27 cellular contexts compared by ENCODE assay signal in genomic region chr9:27195191-27195590, GRCh38.
DNase-seq lines count a peak whose midpoint lies in the region; ATAC-seq and TF ChIP-seq lines count a peak whose summit lies in the region.
"Had no signal": no experiment of that assay in that cellular context is flagged by ENCODE, and none has a peak within 500 bp of the region (broad histone marks: within the 10 kb centered on the region; RNA-seq: fewer than 3 reads in every experiment).

No MANE protein-coding gene starts in this region.

- no peak for ATAC-seq in RWPE2 (ENCODE audit: low read depth)
- no peak for ATAC-seq in naive thymus-derived CD8-positive, alpha-beta T cell

- TF ChIP-seq CTCF in RWPE2 (IDR thresholded peaks at IDR 0.05; ENCODE audit: poor library complexity, severe bottlenecking) (no peak), esophagus muscularis mucosa (IDR thresholded peaks at IDR 0.05) (no peak), sigmoid colon (IDR thresholded peaks at IDR 0.05) (no peak)

- no peaks in the 10 kb centered on the region for H3K36me3 ChIP-seq in RWPE2 (ENCODE audit: low read depth)
- H3K36me3 ChIP-seq in esophagus muscularis mucosa = peaks cover 0 to 14% (median 0%) of the 10 kb centered on the region in 4 donors
- H3K36me3 ChIP-seq in sigmoid colon = no peaks in the 10 kb centered on the region
- no peaks in the 10 kb centered on the region for H3K36me3 ChIP-seq in CD4-positive, alpha-beta memory T cell (ENCODE audit: insufficient read depth, low read length)
- H3K36me3 ChIP-seq: HAP-1, neutrophil, uterus had no signal

- CTCF ChIA-PET in CD4-positive, alpha-beta memory T cell (lab: Charles Lee; ENCODE audit: partially characterized antibody) = no interaction called here

- peak; percentile 26 for DNase-seq in EH (ENCODE audit: low read depth)
- DNase-seq in RWPE2 (ENCODE audit: low spot score) = no peak
- peak; percentile 17 for DNase-seq in esophagus muscularis mucosa (ENCODE audit: extremely low spot score)
- DNase-seq in sigmoid colon = no peak
- DNase-seq in NCI-H226 = no peak
- DNase-seq in CD4-positive, alpha-beta memory T cell = no peak
- DNase-seq in H4 (ENCODE audit: low spot score) = no peak
- DNase-seq in naive thymus-derived CD8-positive, alpha-beta T cell = no peak
- DNase-seq: activated CD4-positive, alpha-beta T cell treated with anti-CD3 and anti-CD28 coated beads, Interleukin-2, amount 50 U/mL, for 48 hours; C1 segment of cervical spinal cord; Calu3; cortex of kidney; endodermal cell; NCI-H1105; NCI-H2081 treated with DMSO at 0.1 percent for 48 hours; NCI-H446; NCI-H82; SHP77; spleen; stimulated activated CD4-positive, alpha-beta T cell treated with anti-CD3 and anti-CD28 coated beads, Interleukin-2, amount 100 ng/mL, for 48 hours; uterus had no signal

- intact Hi-C loops in esophagus muscularis mucosa (cut with DNase I) = no loop called here
- intact Hi-C loops in sigmoid colon (cut with DNase I) = no loop called here
- intact Hi-C loops in CD4-positive, alpha-beta memory T cell (cut with micrococcal nuclease) = no loop called here

- no peaks in the 10 kb centered on the region for H3K4me1 Mint-ChIP-seq in CD4-positive, alpha-beta memory T cell
- H3K4me1 Mint-ChIP-seq in naive thymus-derived CD8-positive, alpha-beta T cell = no peaks in the 10 kb centered on the region
- H3K4me1 Mint-ChIP-seq: brain; endodermal cell; IgD-negative memory B cell; stimulated activated effector memory CD8-positive, alpha-beta T cell treated with anti-CD3 and anti-CD28 coated beads, Interleukin-12 subunit alpha, Interleukin-12 subunit beta, amount 100 ng/mL, for 72 hours had no signal

- H3K27ac Mint-ChIP-seq in CD4-positive, alpha-beta memory T cell = no peak overlapping the region
- no peak overlapping the region for H3K27ac Mint-ChIP-seq in naive thymus-derived CD8-positive, alpha-beta T cell
- H3K27ac Mint-ChIP-seq: activated T-helper 2 cell treated with anti-CD3 and anti-CD28 coated beads, Interferon-gamma antibody, Interleukin-2, Interleukin-4, amounts not matched to agents 10 μg/mL and 5 μg/mL and 100 μg/mL, durations not matched to agents 14 hours and 24 hours and 36 hours; endodermal cell; IgD-negative memory B cell; stimulated activated effector memory CD8-positive, alpha-beta T cell treated with anti-CD3 and anti-CD28 coated beads, Interleukin-12 subunit alpha, Interleukin-12 subunit beta, amount 100 ng/mL, for 72 hours had no signal

- no peaks in the 10 kb centered on the region for H3K36me3 Mint-ChIP-seq in CD4-positive, alpha-beta memory T cell
- no peaks in the 10 kb centered on the region for H3K36me3 Mint-ChIP-seq in naive thymus-derived CD8-positive, alpha-beta T cell
- H3K36me3 Mint-ChIP-seq: brain; IgD-negative memory B cell; stimulated activated effector memory CD8-positive, alpha-beta T cell treated with anti-CD3 and anti-CD28 coated beads, Interleukin-12 subunit alpha, Interleukin-12 subunit beta, amount 100 ng/mL, for 72 hours had no signal

- TF ChIP-seq EP300 in esophagus muscularis mucosa (IDR thresholded peaks at IDR 0.05) (no peak), sigmoid colon (IDR thresholded peaks at IDR 0.05) (no peak)

- H3K4me3 Mint-ChIP-seq in CD4-positive, alpha-beta memory T cell = no peak overlapping the region
- H3K4me3 Mint-ChIP-seq in naive thymus-derived CD8-positive, alpha-beta T cell = no peak overlapping the region
- H3K4me3 Mint-ChIP-seq: brain; endodermal cell; IgD-negative memory B cell; stimulated activated effector memory CD8-positive, alpha-beta T cell treated with anti-CD3 and anti-CD28 coated beads, Interleukin-12 subunit alpha, Interleukin-12 subunit beta, amount 100 ng/mL, for 72 hours had no signal

- TF ChIP-seq POLR2A in esophagus muscularis mucosa (IDR thresholded peaks at IDR 0.05; ENCODE audit: low read depth) (no peak), sigmoid colon (IDR thresholded peaks at IDR 0.05) (no peak)

- H3K27me3 ChIP-seq in RWPE2 (ENCODE audit: insufficient read depth, poor library complexity, severe bottlenecking) (no peaks in the 10 kb centered on the region), esophagus muscularis mucosa (no peaks in the 10 kb centered on the region), sigmoid colon (no peaks in the 10 kb centered on the region)
- H3K27me3 ChIP-seq in CD4-positive, alpha-beta memory T cell (ENCODE audit: insufficient read depth, low read length) = no peaks in the 10 kb centered on the region
- H3K27me3 ChIP-seq: neutrophil, spleen, uterus had no signal

- H3K4me1 ChIP-seq in RWPE2 (ENCODE audit: insufficient read depth, poor library complexity, severe bottlenecking) = peaks cover 21% of the 10 kb centered on the region
- peaks cover 22 to 43% (median 32%) of the 10 kb centered on the region in 4 donors for H3K4me1 ChIP-seq in esophagus muscularis mucosa
- H3K4me1 ChIP-seq in sigmoid colon = peaks cover 0 to 37% (median 35%) of the 10 kb centered on the region in 4 donors
- H3K4me1 ChIP-seq in CD4-positive, alpha-beta memory T cell (ENCODE audit: insufficient read depth, low read length) = no peaks in the 10 kb centered on the region
- H3K4me1 ChIP-seq: HAP-1 had no signal

- POLR2A ChIA-PET in CD4-positive, alpha-beta memory T cell (lab: Charles Lee; ENCODE audit: partially characterized antibody) = no interaction called here
- POLR2A ChIA-PET in naive thymus-derived CD8-positive, alpha-beta T cell (lab: Charles Lee) = no interaction called here

- H3K9me3 Mint-ChIP-seq in CD4-positive, alpha-beta memory T cell = no peaks in the 10 kb centered on the region
- H3K9me3 Mint-ChIP-seq in naive thymus-derived CD8-positive, alpha-beta T cell = no peaks in the 10 kb centered on the region
- H3K9me3 Mint-ChIP-seq: activated T-helper 2 cell treated with anti-CD3 and anti-CD28 coated beads, Interferon-gamma antibody, Interleukin-2, Interleukin-4, amounts not matched to agents 10 μg/mL and 5 μg/mL and 100 μg/mL, durations not matched to agents 14 hours and 24 hours and 36 hours; brain; endodermal cell; stimulated activated effector memory CD8-positive, alpha-beta T cell treated with anti-CD3 and anti-CD28 coated beads, Interleukin-12 subunit alpha, Interleukin-12 subunit beta, amount 100 ng/mL, for 72 hours had no signal

- H3K4me3 ChIP-seq in RWPE2 (ENCODE audit: severe bottlenecking) = no peak overlapping the region
- no peak overlapping the region for H3K4me3 ChIP-seq in esophagus muscularis mucosa
- no peak overlapping the region for H3K4me3 ChIP-seq in sigmoid colon
- H3K4me3 ChIP-seq in CD4-positive, alpha-beta memory T cell (ENCODE audit: low read length in 2 of 2) = no peak overlapping the region
- H3K4me3 ChIP-seq: HAP-1, spleen, uterus had no signal

- H3K27ac ChIP-seq in RWPE2 (ENCODE audit: poor library complexity, severe bottlenecking) (peak overlapping the region; percentile 49), esophagus muscularis mucosa (replicated peaks in 1 of 4) (no peak overlapping the region), sigmoid colon (peak overlapping the region in 3 of 4 donors; percentile 27 to 72 (median 61))
- no peak overlapping the region for H3K27ac ChIP-seq in CD4-positive, alpha-beta memory T cell (ENCODE audit: low read depth, low read length)
- H3K27ac ChIP-seq: neutrophil had no signal

- H3K9me3 ChIP-seq in RWPE2 (ENCODE audit: severe bottlenecking) (no peaks in the 10 kb centered on the region), esophagus muscularis mucosa (no peaks in the 10 kb centered on the region), sigmoid colon (no peaks in the 10 kb centered on the region)
- no peaks in the 10 kb centered on the region for H3K9me3 ChIP-seq in CD4-positive, alpha-beta memory T cell (ENCODE audit: control insufficient read depth in 1 of 2, low read length in 2 of 2)
- H3K9me3 ChIP-seq: HAP-1, neutrophil, spleen, uterus had no signal

- H3K27me3 Mint-ChIP-seq in CD4-positive, alpha-beta memory T cell = no peaks in the 10 kb centered on the region
- H3K27me3 Mint-ChIP-seq in naive thymus-derived CD8-positive, alpha-beta T cell = peaks cover 0 to 9% (median 2%) of the 10 kb centered on the region in 5 donors
- H3K27me3 Mint-ChIP-seq: IgD-negative memory B cell had no signal

- 76% methylated on average over 3 of the region's 3 CpGs for WGBS in esophagus muscularis mucosa
- 78 to 89% methylated on average over 3 of the region's 3 CpGs for WGBS in sigmoid colon, 2 donors

Comparison
In these comparisons a context has a peak if more than half of its experiments do, and no peak if none do; other contexts are left out.
1. DNase-seq: peak in EH (single experiment) and esophagus muscularis mucosa (single experiment); none in RWPE2 (single experiment), sigmoid colon (single experiment), NCI-H226 (single experiment), CD4-positive, alpha-beta memory T cell (0 of 5), H4 (single experiment) and naive thymus-derived CD8-positive, alpha-beta T cell (0 of 10).
2. H3K27ac ChIP-seq: peak in RWPE2 (single experiment) and sigmoid colon (3 of 4); none in esophagus muscularis mucosa (0 of 4) and CD4-positive, alpha-beta memory T cell (single experiment).